Comparison of ENCODE assay signal across 23 cellular contexts in genomic region chr17:44492706-44493272, GRCh38.
"Had no signal": no experiment of that assay in that cellular context is flagged by ENCODE, and none has a peak within 500 bp of the region (broad histone marks: within the 10 kb centered on the region; RNA-seq: fewer than 3 reads in every experiment).

No MANE protein-coding gene starts in this region.

- H3K27ac ChIP-seq: dorsolateral prefrontal cortex, heart right ventricle, left ventricle myocardium inferior, lower lobe of right lung, parathyroid adenoma, prostate gland, spleen, testis, tibial nerve had no signal

- DNase-seq: cortex of kidney; dorsolateral prefrontal cortex; effector CD8-positive, alpha-beta T cell; heart right ventricle; islet precursor cell; left cardiac atrium; left ventricle myocardium inferior; lower lobe of right lung; natural killer cell; spleen; stimulated activated CD4-positive, alpha-beta T cell treated with anti-CD3 and anti-CD28 coated beads, Interleukin-15, amount 100 ng/mL, for 24 hours; stimulated activated CD4-positive, alpha-beta T cell treated with anti-CD3 and anti-CD28 coated beads, Interleukin-1b, Interleukin-23, amount 100 ng/mL, for 48 hours; stimulated activated CD4-positive, alpha-beta T cell treated with anti-CD3 and anti-CD28 coated beads, Interleukin-4, amount 100 ng/mL, for 24 hours; stimulated activated naive B cell treated with anti-CD40 and anti-IgM and Interleukin-4, amounts not matched to agents 10 μg/mL and 1 μg/mL and 100 μg/mL, for 72 hours; stimulated activated naive CD8-positive, alpha-beta T cell treated with anti-CD3 and anti-CD28 coated beads, Interleukin-15, amount 100 ng/mL, for 72 hours; testis had no signal

- H3K27me3 Mint-ChIP-seq: memory B cell; stimulated activated naive B cell treated with anti-CD40 and anti-IgM and Interleukin-4, amounts not matched to agents 10 μg/mL and 1 μg/mL and 100 μg/mL, for 72 hours; stimulated activated naive CD8-positive, alpha-beta T cell treated with anti-CD3 and anti-CD28 coated beads, Interleukin-15, amount 100 ng/mL, for 72 hours had no signal

- H3K4me1 ChIP-seq: parathyroid adenoma, prostate gland, testis had no signal

- H2AFZ ChIP-seq: parathyroid adenoma had no signal

- H3K4me3 ChIP-seq: dorsolateral prefrontal cortex, heart right ventricle, left ventricle myocardium inferior, lower lobe of right lung, prostate gland, spleen, testis, tibial nerve had no signal

- FAIRE-seq: frontal cortex had no signal

- H3K27me3 ChIP-seq: dorsolateral prefrontal cortex, heart right ventricle, spleen, testis, tibial nerve had no signal

- H3K9me3 Mint-ChIP-seq: memory B cell; mesothelial cell of epicardium; natural killer cell; neural crest cell; stimulated activated naive B cell treated with anti-CD40 and anti-IgM and Interleukin-4, amounts not matched to agents 10 μg/mL and 1 μg/mL and 100 μg/mL, for 72 hours; stimulated activated naive CD8-positive, alpha-beta T cell treated with anti-CD3 and anti-CD28 coated beads, Interleukin-15, amount 100 ng/mL, for 72 hours had no signal

- H3K9ac ChIP-seq: parathyroid adenoma had no signal

- H3K36me3 ChIP-seq: left ventricle myocardium inferior, lower lobe of right lung, prostate gland had no signal

- H3K9me3 ChIP-seq: heart right ventricle, left ventricle myocardium inferior, lower lobe of right lung, prostate gland, spleen, testis, tibial nerve had no signal

- H3K4me3 Mint-ChIP-seq: memory B cell; mesothelial cell of epicardium; natural killer cell; neural crest cell; stimulated activated naive B cell treated with anti-CD40 and anti-IgM and Interleukin-4, amounts not matched to agents 10 μg/mL and 1 μg/mL and 100 μg/mL, for 72 hours; stimulated activated naive CD8-positive, alpha-beta T cell treated with anti-CD3 and anti-CD28 coated beads, Interleukin-15, amount 100 ng/mL, for 72 hours had no signal

- H3K27ac Mint-ChIP-seq: mesothelial cell of epicardium; stimulated activated naive CD8-positive, alpha-beta T cell treated with anti-CD3 and anti-CD28 coated beads, Interleukin-15, amount 100 ng/mL, for 72 hours had no signal

- H3K36me3 Mint-ChIP-seq: natural killer cell had no signal
